ENCODE assay signal across 1 cellular context in genomic region chr19:50494186-50495019, GRCh38.
TF ChIP-seq lines count a peak whose summit lies in the region.

No MANE protein-coding gene starts in this region.

TF ChIP-seq in IMR-90, 13 proteins besides CTCF, POLR2A, EP300 and RAD21:
- TF ChIP-seq MAZ (IDR thresholded peaks at IDR 0.05; ENCODE audit: borderline replicate concordance, low read depth, low read length) (no peak), NFE2L2 (IDR thresholded peaks at IDR 0.05; ENCODE audit: low read depth, low read length) (no peak), MAFK (IDR thresholded peaks at IDR 0.05; ENCODE audit: low read depth, low read length) (no peak), RFX5 (IDR thresholded peaks at IDR 0.05; ENCODE audit: low read depth, low read length) (no peak), MXI1 (IDR thresholded peaks at IDR 0.05; ENCODE audit: borderline replicate concordance, low read depth, low read length) (no peak), BHLHE40 (IDR thresholded peaks at IDR 0.05; ENCODE audit: low read depth, low read length) (no peak), CEBPB (IDR thresholded peaks at IDR 0.05; ENCODE audit: low read depth, low read length) (no peak), CHD1 (IDR thresholded peaks at IDR 0.05; ENCODE audit: low read depth, low read length) (no peak), ELK1 (IDR thresholded peaks at IDR 0.05; ENCODE audit: borderline replicate concordance, low read depth, low read length) (no peak)
